In genomic region chr2:218471982-218472381, GRCh38 we compare ENCODE assay signal across 21 cellular contexts. TPM values are rescaled to one million over a fixed set of nuclear protein-coding genes. Genes with fewer than 3 reads are reported as not detected.
DNase-seq lines count a peak whose midpoint lies in the region; ATAC-seq and TF ChIP-seq lines count a peak whose summit lies in the region.
"Had no signal": no experiment of that assay in that cellular context is flagged by ENCODE, and none has a peak within 500 bp of the region (broad histone marks: within the 10 kb centered on the region; RNA-seq: fewer than 3 reads in every experiment).

No MANE protein-coding gene starts in this region.

- POLR2A ChIA-PET in activated CD4-positive, alpha-beta T cell treated with anti-CD3 and anti-CD28 coated beads for 36 hours (lab: Charles Lee) = no interaction called here

- H3K4me1 Mint-ChIP-seq in progenitor cell of endocrine pancreas (ENCODE audit: low read depth) (no peaks in the 10 kb centered on the region), type B pancreatic cell (ENCODE audit: unreplicated experiment) (no peaks in the 10 kb centered on the region)
- no peaks in the 10 kb centered on the region for H3K4me1 Mint-ChIP-seq in activated CD4-positive, alpha-beta T cell treated with anti-CD3 and anti-CD28 coated beads for 36 hours
- H3K4me1 Mint-ChIP-seq: nephron progenitor cell had no signal

- CTCF ChIA-PET in activated CD4-positive, alpha-beta T cell treated with anti-CD3 and anti-CD28 coated beads for 36 hours (lab: Charles Lee) = interaction anchor here (1.0 kb wide), 1 partner anchor 164 kb away, joined by 3 read pairs; no protein-coding TSS in a partner anchor

- H3K36me3 Mint-ChIP-seq in progenitor cell of endocrine pancreas (ENCODE audit: insufficient read depth) (peaks cover 6% of the 10 kb centered on the region), type B pancreatic cell (no peaks in the 10 kb centered on the region)
- H3K36me3 Mint-ChIP-seq in activated CD4-positive, alpha-beta T cell treated with anti-CD3 and anti-CD28 coated beads for 36 hours (ENCODE audit: low read depth) = peaks cover 48% of the 10 kb centered on the region

- 74% methylated on average over 5 of the region's 5 CpGs for WGBS in right cardiac atrium

- intact Hi-C loops in right cardiac atrium (cut with DNase I) = no loop called here
- intact Hi-C loops in activated CD4-positive, alpha-beta T cell treated with anti-CD3 and anti-CD28 coated beads for 36 hours (cut with DNase I, micrococcal nuclease) = no loop called here

- no peak overlapping the region for H3K27ac ChIP-seq in right cardiac atrium (ENCODE audit: low read length)
- H3K27ac ChIP-seq: C4-2B, colonic mucosa had no signal

- ATAC-seq in right cardiac atrium = peak; percentile 43 to 57
- no peak for ATAC-seq in activated CD4-positive, alpha-beta T cell treated with anti-CD3 and anti-CD28 coated beads for 36 hours

- H3K27ac Mint-ChIP-seq in progenitor cell of endocrine pancreas (no peak overlapping the region), type B pancreatic cell (no peak overlapping the region)
- H3K27ac Mint-ChIP-seq in activated CD4-positive, alpha-beta T cell treated with anti-CD3 and anti-CD28 coated beads for 36 hours = no peak overlapping the region
- H3K27ac Mint-ChIP-seq: nephron progenitor cell; stimulated activated naive CD8-positive, alpha-beta T cell treated with anti-CD3 and anti-CD28 coated beads, Interleukin-15, Interleukin-2, amounts not matched to agents 100 ng/mL and 50 ng/mL, for 24 hours had no signal

- TF ChIP-seq CTCF in progenitor cell of endocrine pancreas (IDR thresholded peaks at IDR 0.05; ENCODE audit: unreplicated experiment) = no peak
- no peak for TF ChIP-seq CTCF in type B pancreatic cell (conservative IDR thresholded peaks at IDR 0.05)

- DNase-seq in SIG-M5 treated with dmso at 0.1 percent for 504 hours (lab: John Stamatoyannopoulos, UW; ENCODE audit: unreplicated experiment) (peak; percentile 21), SIG-M5 (lab: John Stamatoyannopoulos, UW) (no peak), OCI-M1 (lab: John Stamatoyannopoulos, UW) (peak; percentile 83), right cardiac atrium (no peak), pons (ENCODE audit: low spot score) (peak; percentile 23), progenitor cell of endocrine pancreas (ENCODE audit: low spot score, unreplicated experiment) (no peak), type B pancreatic cell (ENCODE audit: extremely low spot score, unreplicated experiment) (no peak)
- DNase-seq in activated CD4-positive, alpha-beta T cell treated with anti-CD3 and anti-CD28 coated beads for 36 hours = no peak
- DNase-seq: activated CD4-positive, alpha-beta T cell treated with anti-CD3 and anti-CD28 coated beads, Interleukin-2, amount 50 U/mL, for 1 hour; activated naive CD4-positive, alpha-beta T cell treated with anti-CD3 and anti-CD28 coated beads, Interleukin-2, amount 50 U/mL, for 16 hours; activated T-cell treated with anti-CD3 and anti-CD28 coated beads, Interleukin-2, amount 50 U/mL, for 1 hour; colonic mucosa; DMS153; NCI-H226; nephron progenitor cell; SHP77 treated with DMSO at 0.1 percent for 48 hours had no signal

- H3K4me3 Mint-ChIP-seq in progenitor cell of endocrine pancreas (ENCODE audit: low read depth) (no peak overlapping the region), type B pancreatic cell (no peak overlapping the region)
- H3K4me3 Mint-ChIP-seq in activated CD4-positive, alpha-beta T cell treated with anti-CD3 and anti-CD28 coated beads for 36 hours = no peak overlapping the region
- H3K4me3 Mint-ChIP-seq: nephron progenitor cell; stimulated activated naive CD8-positive, alpha-beta T cell treated with anti-CD3 and anti-CD28 coated beads, Interleukin-15, Interleukin-2, amounts not matched to agents 100 ng/mL and 50 ng/mL, for 24 hours had no signal

- H3K9me3 ChIP-seq in right cardiac atrium (ENCODE audit: control insufficient read depth, low read length) = no peaks in the 10 kb centered on the region
- H3K9me3 ChIP-seq: colonic mucosa, HAP-1 had no signal

- H3K4me3 ChIP-seq in right cardiac atrium (ENCODE audit: low read length) = no peak overlapping the region
- H3K4me3 ChIP-seq: colonic mucosa, HAP-1 had no signal

- H3K9me3 Mint-ChIP-seq in progenitor cell of endocrine pancreas (ENCODE audit: low read depth) (no peaks in the 10 kb centered on the region), type B pancreatic cell (no peaks in the 10 kb centered on the region)
- H3K9me3 Mint-ChIP-seq in activated CD4-positive, alpha-beta T cell treated with anti-CD3 and anti-CD28 coated beads for 36 hours (ENCODE audit: low read depth) = no peaks in the 10 kb centered on the region
- H3K9me3 Mint-ChIP-seq: nephron progenitor cell; stimulated activated naive CD8-positive, alpha-beta T cell treated with anti-CD3 and anti-CD28 coated beads, Interleukin-15, Interleukin-2, amounts not matched to agents 100 ng/mL and 50 ng/mL, for 24 hours had no signal

- H3K4me1 ChIP-seq in right cardiac atrium (ENCODE audit: control insufficient read depth, insufficient read depth, low read length) = no peaks in the 10 kb centered on the region
- H3K4me1 ChIP-seq: colonic mucosa, HAP-1 had no signal

- H3K27me3 ChIP-seq in right cardiac atrium (ENCODE audit: control insufficient read depth, insufficient read depth) = no peaks in the 10 kb centered on the region
- H3K27me3 ChIP-seq: colonic mucosa had no signal

- H3K27me3 Mint-ChIP-seq in progenitor cell of endocrine pancreas = no peaks in the 10 kb centered on the region
- no peaks in the 10 kb centered on the region for H3K27me3 Mint-ChIP-seq in activated CD4-positive, alpha-beta T cell treated with anti-CD3 and anti-CD28 coated beads for 36 hours
- no peaks in the 10 kb centered on the region for H3K27me3 Mint-ChIP-seq in type B pancreatic cell
- H3K27me3 Mint-ChIP-seq: stimulated activated naive CD8-positive, alpha-beta T cell treated with anti-CD3 and anti-CD28 coated beads, Interleukin-15, Interleukin-2, amounts not matched to agents 100 ng/mL and 50 ng/mL, for 24 hours had no signal

RNA-seq across cellular contexts. Expression of gene VIL1, which starts 53.1 kb away (rescaled TPM):
- not detected for total RNA-seq in right cardiac atrium
- 0.11 TPM for polyA plus RNA-seq in right cardiac atrium
- total RNA-seq in progenitor cell of endocrine pancreas = 281 and 305 TPM in 2 replicates
- total RNA-seq in activated CD4-positive, alpha-beta T cell treated with anti-CD3 and anti-CD28 coated beads for 36 hours = not detected
- 64.6 and 142 TPM in 2 replicates for total RNA-seq in type B pancreatic cell (ENCODE audit: low replicate concordance)
- total RNA-seq: endothelial cell of umbilical vein; T-helper 2 cell treated with Interferon-gamma antibody and Interleukin-4, amounts not matched to agents 100 ng/mL and 5 ng/mL, for 36 hours had no signal
- polyA plus RNA-seq: endothelial cell of umbilical vein had no signal

Comparison
In these comparisons a context has a peak if more than half of its experiments do, and no peak if none do; other contexts are left out.
1. DNase-seq: peak in SIG-M5 treated with dmso at 0.1 percent for 504 hours (single experiment), OCI-M1 (single experiment) and pons (single experiment); none in SIG-M5 (single experiment), right cardiac atrium (0 of 3), progenitor cell of endocrine pancreas (single experiment), activated CD4-positive, alpha-beta T cell treated with anti-CD3 and anti-CD28 coated beads for 36 hours (single experiment) and type B pancreatic cell (single experiment).
2. RNA of gene VIL1, which starts 53.1 kb away (total RNA-seq): 281 to 305 TPM in progenitor cell of endocrine pancreas and 64.6 to 142 TPM in type B pancreatic cell; not detected in right cardiac atrium and not detected in activated CD4-positive, alpha-beta T cell treated with anti-CD3 and anti-CD28 coated beads for 36 hours; every median in the first group is over 10 times any median in the second.